ENCODE assay signal across 11 cellular contexts in genomic region chr12:112347521-112347920, GRCh38. TPM values are rescaled to one million over a fixed set of nuclear protein-coding genes. Genes with fewer than 3 reads are reported as not detected.
DNase-seq lines count a peak whose midpoint lies in the region; ATAC-seq, FAIRE-seq and TF ChIP-seq lines count a peak whose summit lies in the region.
"Had no signal": no experiment of that assay in that cellular context is flagged by ENCODE, and none has a peak within 500 bp of the region (broad histone marks: within the 10 kb centered on the region; RNA-seq: fewer than 3 reads in every experiment).

No MANE protein-coding gene starts in this region.

- H3K4me3 Mint-ChIP-seq in MCF 10A (ENCODE audit: unreplicated experiment), result no peak overlapping the region
- H3K4me3 Mint-ChIP-seq in stimulated activated naive B cell treated with anti-CD40 and anti-IgM and Interleukin-4, amounts not matched to agents 10 μg/mL and 1 μg/mL and 100 μg/mL, for 72 hours, result no peak overlapping the region

- no peak overlapping the region for H2AFZ ChIP-seq in H1 (ENCODE audit: low read length)

- H3K4me3 ChIP-seq in breast epithelium (no peak overlapping the region), H1 (ENCODE audit: extremely low read depth in 1 of 4, insufficient read depth in 2 of 4, low read depth in 3 of 4, low read length in 4 of 4) (no peak overlapping the region)

- no peaks in the 10 kb centered on the region for H3K27me3 Mint-ChIP-seq in MCF 10A (ENCODE audit: insufficient read depth, unreplicated experiment)
- H3K27me3 Mint-ChIP-seq in stimulated activated naive B cell treated with anti-CD40 and anti-IgM and Interleukin-4, amounts not matched to agents 10 μg/mL and 1 μg/mL and 100 μg/mL, for 72 hours, result no peaks in the 10 kb centered on the region

- intact Hi-C loops in MCF 10A (cut with micrococcal nuclease), result no loop called here
- intact Hi-C loops in breast epithelium (cut with DNase I; ENCODE audit: low total_unique reads), result no loop called here

- H4K20me1 ChIP-seq in H1 (replicated peaks in 1 of 2; ENCODE audit: control insufficient read depth in 1 of 2, insufficient read depth in 2 of 2, low read length in 2 of 2), result no peaks in the 10 kb centered on the region

- no peak overlapping the region for H3K23ac ChIP-seq in H1 (ENCODE audit: insufficient read length)

- H2BK120ac ChIP-seq in H1 (replicated peaks; ENCODE audit: low read depth, low read length), result no peak overlapping the region

- POLR2A ChIA-PET in MCF 10A (lab: Yijun Ruan, JAX) (interaction anchor here (0.8 to 1.1 kb wide), 2 partner anchors 69 to 86 kb away, joined by 3 read pairs; no protein-coding TSS in a partner anchor), H1 (lab: Charles Lee; ENCODE audit: partially characterized antibody) (no interaction called here)

- H3K14ac ChIP-seq in H1 (ENCODE audit: insufficient read length), result no peak overlapping the region

- H3K36me3 Mint-ChIP-seq in MCF 10A (ENCODE audit: insufficient read depth, unreplicated experiment), result no peaks in the 10 kb centered on the region
- H3K36me3 Mint-ChIP-seq in stimulated activated naive B cell treated with anti-CD40 and anti-IgM and Interleukin-4, amounts not matched to agents 10 μg/mL and 1 μg/mL and 100 μg/mL, for 72 hours, result peaks cover 0 to 4% of the 10 kb centered on the region in 2 donors

- BruUV-seq in MCF 10A (replicated peaks; lab: Mats Ljungman, UMichigan), result no TSS peak

- DNase-seq in MCF 10A (ENCODE audit: unreplicated experiment) (peak; percentile 26), breast epithelium (ENCODE audit: low spot score in 2 of 2) (no peak), NCI-H1694 treated with DMSO at 0.1 percent for 48 hours (lab: John Stamatoyannopoulos, UW) (peak; percentile 77), H1 (ENCODE audit: low read depth in 1 of 2, low spot score in 2 of 2) (no peak), UCSD-AML1 (lab: John Stamatoyannopoulos, UW; ENCODE audit: unreplicated experiment) (no peak), DMS153 treated with DMSO at 0.1 percent for 48 hours (lab: John Stamatoyannopoulos, UW; ENCODE audit: unreplicated experiment) (no peak)
- DNase-seq in stimulated activated naive B cell treated with anti-CD40 and anti-IgM and Interleukin-4, amounts not matched to agents 10 μg/mL and 1 μg/mL and 100 μg/mL, for 72 hours, result no peak
- DNase-seq: MV-4-11 had no signal

- H3K18ac ChIP-seq in H1 (ENCODE audit: extremely low read depth, low read length), result no peak overlapping the region

- H3K4me1 ChIP-seq in breast epithelium (no peaks in the 10 kb centered on the region), H1 (replicated peaks in 1 of 4; ENCODE audit: control insufficient read depth in 3 of 4, insufficient read depth in 4 of 4, low read length in 3 of 4) (peaks cover 0 to 12% (median 5%) of the 10 kb centered on the region in 4 experiments; a peak in 4 of 7 replicates)

- no peak overlapping the region for H4K91ac ChIP-seq in H1 (replicated peaks; ENCODE audit: insufficient read length, low read length)

- 0 out of 2 replicates have a peak overlapping the region, but pooled peaks have one; percentile 91 for H2AK5ac ChIP-seq in H1 (ENCODE audit: low read depth, low read length)

- H3K27me3 ChIP-seq in breast epithelium, result no peaks in the 10 kb centered on the region
- no peaks in the 10 kb centered on the region for H3K27me3 ChIP-seq in H1 (replicated peaks in 1 of 4; ENCODE audit: control insufficient read depth in 3 of 4, extremely low read depth in 1 of 4, insufficient read depth in 3 of 4, low read length in 3 of 4)

- peaks cover 10% of the 10 kb centered on the region; the same call in 1 of the 2 replicates for H3K79me1 ChIP-seq in H1 (ENCODE audit: low read depth, low read length)

- H3K27ac ChIP-seq in breast epithelium (no peak overlapping the region), H1 (ENCODE audit: low read depth, low read length) (no peak overlapping the region)
- H3K27ac ChIP-seq: epithelial cell of prostate had no signal

- no peaks in the 10 kb centered on the region for H3K36me3 ChIP-seq in breast epithelium
- H3K36me3 ChIP-seq in H1 (ENCODE audit: control insufficient read depth in 2 of 4, insufficient read depth in 4 of 4, low read length in 3 of 4), result no peaks in the 10 kb centered on the region

- WGBS in H1 (ENCODE audit: extremely low coverage in 1 of 2, insufficient coverage in 1 of 2, insufficient read length in 1 of 2, insufficient replicate concordance in 2 of 2, low coverage in 1 of 2, low lambda C conversion rate in 2 of 2, missing lambda C conversion rate in 1 of 2), 2 experiments, result 88% methylated on average over 3 of the region's 3 CpGs; no CpG with 5 or more reads in 1 of the 2 experiments

- CTCF ChIA-PET in MCF 10A (lab: Yijun Ruan, JAX) (no interaction called here), H1 (lab: Charles Lee; ENCODE audit: partially characterized antibody) (interaction anchor here (0.8 to 1.6 kb wide), 2 partner anchors 9 to 12 kb away, joined by 3 to 6 read pairs; no protein-coding TSS in a partner anchor)

- TF ChIP-seq CTCF in MCF 10A (IDR thresholded peaks at IDR 0.05; ENCODE audit: unreplicated experiment) (no peak), breast epithelium (IDR thresholded peaks at IDR 0.05) (no peak), H1 (IDR thresholded peaks at IDR 0.05; ENCODE audit: control extremely low read depth in 1 of 3, insufficient read depth in 1 of 3, low read depth in 1 of 3, low read length in 3 of 3) (no peak)

- no peak overlapping the region for H2BK20ac ChIP-seq in H1 (ENCODE audit: low read length)

- H3K9me3 ChIP-seq in breast epithelium (no peaks in the 10 kb centered on the region), H1 (ENCODE audit: insufficient read depth in 2 of 2, low read depth in 1 of 2, low read length in 1 of 2) (no peaks in the 10 kb centered on the region)

- no peak for TF ChIP-seq POLR2A in breast epithelium (IDR thresholded peaks at IDR 0.05)
- TF ChIP-seq POLR2A in H1 (IDR thresholded peaks at IDR 0.05; ENCODE audit: control extremely low read depth in 1 of 2, low read depth in 2 of 2, low read length in 2 of 2), result no peak

- H3K56ac ChIP-seq in H1 (replicated peaks; ENCODE audit: insufficient read length, low read depth, low read length), result no peak overlapping the region

- 0 out of 2 replicates have a peak, but pooled peaks cover 2% of the 10 kb centered on the region for H3K23me2 ChIP-seq in H1 (ENCODE audit: low read depth, low read length)

- no peak for TF ChIP-seq EP300 in H1 (IDR thresholded peaks at IDR 0.05; ENCODE audit: borderline replicate concordance in 1 of 2, low read depth in 2 of 2, low read length in 2 of 2)

- H3K79me2 ChIP-seq in H1 (ENCODE audit: control insufficient read depth in 1 of 2, insufficient read depth in 2 of 2, low read length in 2 of 2), result peaks cover 0 to 54% of the 10 kb centered on the region in 2 experiments; a peak in 2 of 4 replicates

- no peak overlapping the region for H3K9ac ChIP-seq in H1 (replicated peaks in 1 of 4; ENCODE audit: extremely low read depth in 1 of 4, low read depth in 3 of 4, low read length in 3 of 4)

- no peak overlapping the region for H2BK15ac ChIP-seq in H1 (ENCODE audit: low read length)

- H3K4ac ChIP-seq in H1 (replicated peaks; ENCODE audit: insufficient read length, low read depth, low read length), result no peak overlapping the region

- no peaks in the 10 kb centered on the region for H3K9me3 Mint-ChIP-seq in MCF 10A (ENCODE audit: unreplicated experiment)
- peaks cover 0 to 2% of the 10 kb centered on the region in 2 donors for H3K9me3 Mint-ChIP-seq in stimulated activated naive B cell treated with anti-CD40 and anti-IgM and Interleukin-4, amounts not matched to agents 10 μg/mL and 1 μg/mL and 100 μg/mL, for 72 hours
- H3K9me3 Mint-ChIP-seq: activated T-helper 2 cell treated with anti-CD3 and anti-CD28 coated beads, Interferon-gamma antibody, Interleukin-2, Interleukin-4, amounts not matched to agents 10 μg/mL and 5 μg/mL and 100 μg/mL, durations not matched to agents 14 hours and 24 hours and 36 hours had no signal

- peak; percentile 73 to 89 for ATAC-seq in stimulated activated naive B cell treated with anti-CD40 and anti-IgM and Interleukin-4, amounts not matched to agents 10 μg/mL and 1 μg/mL and 100 μg/mL, for 72 hours (replicated peaks)
- no peak for ATAC-seq in HG02884 (IDR thresholded peaks at IDR 0.05; ENCODE audit: unreplicated experiment)

- peak overlapping the region; percentile 40; the same call in 1 of the 2 replicates for H2BK12ac ChIP-seq in H1 (ENCODE audit: low read depth, low read length)

- no peak overlapping the region; the same call in 1 of the 2 replicates for H2BK5ac ChIP-seq in H1 (ENCODE audit: low read depth, low read length)

- H3K4me2 ChIP-seq in H1 (ENCODE audit: insufficient read depth in 1 of 2, low read depth in 2 of 2, low read length in 2 of 2), result no peak overlapping the region

- no peak overlapping the region for H4K5ac ChIP-seq in H1 (ENCODE audit: insufficient read length, low read depth, low read length)

- peaks cover 17% of the 10 kb centered on the region for H3K4me1 Mint-ChIP-seq in MCF 10A (ENCODE audit: insufficient read depth, unreplicated experiment)
- H3K4me1 Mint-ChIP-seq in stimulated activated naive B cell treated with anti-CD40 and anti-IgM and Interleukin-4, amounts not matched to agents 10 μg/mL and 1 μg/mL and 100 μg/mL, for 72 hours, result peaks cover 40 to 74% of the 10 kb centered on the region in 2 donors

- no peak for TF ChIP-seq RAD21 in H1 (IDR thresholded peaks at IDR 0.05 in 1 of 2, conservative IDR thresholded peaks at IDR 0.05 in 1 of 2; ENCODE audit: low read depth in 2 of 2, low read length in 2 of 2)

- FAIRE-seq in H1 (lab: Jason Lieb, UNC), result no peak

- H3K27ac Mint-ChIP-seq in MCF 10A (ENCODE audit: low read depth, unreplicated experiment), result no peak overlapping the region
- H3K27ac Mint-ChIP-seq in stimulated activated naive B cell treated with anti-CD40 and anti-IgM and Interleukin-4, amounts not matched to agents 10 μg/mL and 1 μg/mL and 100 μg/mL, for 72 hours, result no peak overlapping the region
- H3K27ac Mint-ChIP-seq: activated T-helper 2 cell treated with anti-CD3 and anti-CD28 coated beads, Interferon-gamma antibody, Interleukin-2, Interleukin-4, amounts not matched to agents 10 μg/mL and 5 μg/mL and 100 μg/mL, durations not matched to agents 14 hours and 24 hours and 36 hours had no signal

- no peak overlapping the region for H4K8ac ChIP-seq in H1 (ENCODE audit: extremely low read depth, insufficient read depth, low read length)

TF ChIP-seq in H1, 55 proteins besides CTCF, POLR2A, EP300 and RAD21 (continues in another document):
- TF ChIP-seq CBX8 (IDR thresholded peaks at IDR 0.05; ENCODE audit: borderline replicate concordance, low read depth, low read length), result no peak

RNA-seq across cellular contexts. Expression of gene HECTD4, which starts 34.7 kb away (rescaled TPM):
- 35.2 and 46.7 TPM in 2 replicates for total RNA-seq in MCF 10A (2022)
- 10 to 100 TPM; 37.6 to 57.4 (median 49.5) TPM for total RNA-seq in breast epithelium
- 28.7 and 33.7 TPM in 2 replicates for total RNA-seq in H1 (2021; fragmentation: NEBNext Ultra II Directional; extraction: Animal tissue kit (Norgen Biotek cat#: 25700))
- 6.5 and 10.3 TPM in 2 replicates for polyA plus RNA-seq in H1 (2011; rRNA removed)
- polyA plus RNA-seq in H1 (2011; cell fraction: cytosol; rRNA removed), result 6.7 TPM
- polyA plus RNA-seq in H1 (2011; cell fraction: nucleus; rRNA removed), result 34.6 TPM
- 14.8 to 20.9 TPM (median 16.0 TPM) in 4 replicates for polyA plus RNA-seq in H1 (2012, experiment 1 of 2)
- polyA plus RNA-seq in H1 (2012, experiment 2 of 2), result 2.6 TPM
- 7.9 TPM for polyA plus RNA-seq in H1 (2013, experiment 1 of 2)
- polyA plus RNA-seq in H1 (2013, experiment 2 of 2), result 6.5 TPM
- 35.2 and 40.0 TPM in 2 replicates for polyA minus RNA-seq in H1 (2011; rRNA and poly(A)+ RNA removed)
- polyA minus RNA-seq in H1 (2011; cell fraction: cytosol; rRNA and poly(A)+ RNA removed), result 20.3 TPM
- 64.2 TPM for polyA minus RNA-seq in H1 (2011; cell fraction: nucleus; rRNA and poly(A)+ RNA removed)

Comparison
In these comparisons a context has a peak if more than half of its experiments do, and no peak if none do; other contexts are left out.
1. DNase-seq: peak in MCF 10A (single experiment) and NCI-H1694 treated with DMSO at 0.1 percent for 48 hours (single experiment); none in breast epithelium (0 of 2), H1 (0 of 2), stimulated activated naive B cell treated with anti-CD40 and anti-IgM and Interleukin-4, amounts not matched to agents 10 μg/mL and 1 μg/mL and 100 μg/mL, for 72 hours (single experiment), UCSD-AML1 (single experiment) and DMS153 treated with DMSO at 0.1 percent for 48 hours (single experiment).